In the genomic region with DNA sequence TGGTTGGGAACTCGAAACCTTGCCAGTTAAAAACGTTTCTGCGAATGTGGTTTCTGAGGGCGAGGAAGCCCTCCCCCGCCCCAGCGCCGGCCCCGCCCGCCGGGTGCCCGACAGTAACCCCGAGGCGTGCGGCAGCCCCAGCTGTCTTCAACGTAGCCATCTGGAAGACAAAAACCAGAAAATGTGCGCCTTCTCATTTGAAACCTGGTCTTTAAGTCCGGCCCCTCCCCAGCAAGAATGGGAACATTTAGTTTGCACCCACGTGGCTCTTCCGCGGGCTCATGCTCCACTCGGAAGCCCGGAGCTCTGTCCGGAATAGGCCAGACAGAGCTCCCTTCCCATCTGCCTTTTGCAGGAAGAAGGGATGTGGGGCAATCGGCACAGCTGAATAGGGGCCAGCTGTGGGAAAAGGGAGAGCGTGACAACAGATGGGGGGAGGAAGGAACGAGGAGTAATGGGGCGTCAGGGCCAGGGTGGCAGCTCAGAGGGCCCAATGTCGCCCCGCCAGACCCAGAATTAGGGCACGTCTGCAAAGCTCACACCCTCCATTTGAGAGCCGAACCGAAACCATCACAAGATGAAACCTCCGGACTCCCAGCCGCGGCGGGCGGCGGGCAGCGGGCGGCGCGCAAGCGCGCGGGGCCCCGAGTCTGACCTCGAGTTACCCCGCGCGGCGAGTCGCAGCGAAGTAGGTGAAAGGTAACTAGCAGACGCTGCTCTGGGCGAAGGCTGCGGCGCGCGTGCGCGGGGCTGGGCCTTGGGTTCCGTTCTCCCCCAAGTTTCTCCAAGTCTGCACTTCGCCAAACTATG, we compare ENCODE assay signal across 7 cellular contexts.
DNase-seq lines count a peak whose midpoint lies in the region; ATAC-seq and TF ChIP-seq lines count a peak whose summit lies in the region.

No MANE protein-coding gene starts in this region.

- H3K79me2 ChIP-seq in smooth muscle cell (ENCODE audit: low read depth), result no peaks in the 10 kb centered on the region

- peaks cover 40 to 46% of the 10 kb centered on the region in 2 donors for H3K4me1 Mint-ChIP-seq in immature natural killer cell

- H3K9me3 Mint-ChIP-seq in immature natural killer cell, result peaks cover 0 to 1% (median 0%) of the 10 kb centered on the region in 6 donors

- peaks cover 15 to 21% (median 17%) of the 10 kb centered on the region in 3 donors for H3K27me3 Mint-ChIP-seq in immature natural killer cell (ENCODE audit: low read depth in 3 of 3)

- H2AFZ ChIP-seq in smooth muscle cell (ENCODE audit: low read depth), result peak overlapping the region; percentile 90

- peak overlapping the region; percentile 90 for H3K9ac ChIP-seq in smooth muscle cell (ENCODE audit: low read depth)

- no peak for TF ChIP-seq POLR2A in breast epithelium (IDR thresholded peaks at IDR 0.05)

- intact Hi-C loops in breast epithelium (cut with DNase I; ENCODE audit: low total_unique reads), result no loop called here

- WGBS in smooth muscle cell (ENCODE audit: low lambda C conversion rate), result under 1% methylated on average over 63 of the region's 63 CpGs

- H3F3A ChIP-seq in smooth muscle cell (ENCODE audit: low read depth), result peaks cover 33% of the 10 kb centered on the region

- H3K4me1 ChIP-seq in breast epithelium, result peaks cover 0 to 14% of the 10 kb centered on the region in 2 donors
- H3K4me1 ChIP-seq in smooth muscle cell (ENCODE audit: low read depth), result peaks cover 40% of the 10 kb centered on the region

- no peaks in the 10 kb centered on the region for H3K36me3 ChIP-seq in breast epithelium
- no peaks in the 10 kb centered on the region for H3K36me3 ChIP-seq in smooth muscle cell (ENCODE audit: low read depth)

- ATAC-seq in GM18517 (IDR thresholded peaks at IDR 0.05; ENCODE audit: unreplicated experiment) (peak; percentile 83), HG03039 (IDR thresholded peaks at IDR 0.05; ENCODE audit: unreplicated experiment) (peak; percentile 88)

- peak overlapping the region; percentile 95 to 98 (median 98) for H3K27ac Mint-ChIP-seq in immature natural killer cell

- peak; percentile 88 for DNase-seq in NCI-H2171 (lab: John Stamatoyannopoulos, UW)
- peak; percentile 82 to 88 for DNase-seq in breast epithelium (ENCODE audit: low spot score in 2 of 2)
- DNase-seq in immature natural killer cell, result peak; percentile 90 to 91 (median 91)
- DNase-seq in smooth muscle cell (lab: John Stamatoyannopoulos, UW; ENCODE audit: unreplicated experiment), result peak; percentile 83

- H3K9me3 ChIP-seq in breast epithelium (no peaks in the 10 kb centered on the region), smooth muscle cell (replicated peaks; ENCODE audit: low read depth) (no peaks in the 10 kb centered on the region)

- peak overlapping the region; percentile 92 for H3K4me2 ChIP-seq in smooth muscle cell

- no peaks in the 10 kb centered on the region for H3K36me3 Mint-ChIP-seq in immature natural killer cell

- H3K4me3 ChIP-seq in WI38 (ENCODE audit: low read depth, low read length), result peak overlapping the region; percentile 75
- H3K4me3 ChIP-seq in breast epithelium, result peak overlapping the region; percentile 57 to 76 (median 65)
- peak overlapping the region; percentile 69 for H3K4me3 ChIP-seq in smooth muscle cell

- no peak for TF ChIP-seq CTCF in WI38 (IDR thresholded peaks at IDR 0.05; ENCODE audit: low read depth, low read length)
- TF ChIP-seq CTCF in breast epithelium (IDR thresholded peaks at IDR 0.05), result no peak
- no peak for TF ChIP-seq CTCF in smooth muscle cell (IDR thresholded peaks at IDR 0.05; ENCODE audit: borderline replicate concordance, insufficient read depth, poor library complexity, severe bottlenecking)

- H4K20me1 ChIP-seq in smooth muscle cell (ENCODE audit: low read depth), result no peaks in the 10 kb centered on the region

- no peaks in the 10 kb centered on the region for H3K27me3 ChIP-seq in breast epithelium
- H3K27me3 ChIP-seq in smooth muscle cell (ENCODE audit: low read depth), result no peaks in the 10 kb centered on the region

- H3K4me3 Mint-ChIP-seq in immature natural killer cell, result peak overlapping the region; percentile 90 to 94 (median 92)

- H3K27ac ChIP-seq in breast epithelium (peak overlapping the region; percentile 93 to 96), smooth muscle cell (ENCODE audit: low read depth) (peak overlapping the region; percentile 97)

Comparison
In these comparisons a context has a peak if more than half of its experiments do, and no peak if none do; other contexts are left out.
1. Peak in every context shown above with its lines: DNase-seq, ATAC-seq, H3K4me3 ChIP-seq and H3K27ac ChIP-seq.